In the genomic region with DNA sequence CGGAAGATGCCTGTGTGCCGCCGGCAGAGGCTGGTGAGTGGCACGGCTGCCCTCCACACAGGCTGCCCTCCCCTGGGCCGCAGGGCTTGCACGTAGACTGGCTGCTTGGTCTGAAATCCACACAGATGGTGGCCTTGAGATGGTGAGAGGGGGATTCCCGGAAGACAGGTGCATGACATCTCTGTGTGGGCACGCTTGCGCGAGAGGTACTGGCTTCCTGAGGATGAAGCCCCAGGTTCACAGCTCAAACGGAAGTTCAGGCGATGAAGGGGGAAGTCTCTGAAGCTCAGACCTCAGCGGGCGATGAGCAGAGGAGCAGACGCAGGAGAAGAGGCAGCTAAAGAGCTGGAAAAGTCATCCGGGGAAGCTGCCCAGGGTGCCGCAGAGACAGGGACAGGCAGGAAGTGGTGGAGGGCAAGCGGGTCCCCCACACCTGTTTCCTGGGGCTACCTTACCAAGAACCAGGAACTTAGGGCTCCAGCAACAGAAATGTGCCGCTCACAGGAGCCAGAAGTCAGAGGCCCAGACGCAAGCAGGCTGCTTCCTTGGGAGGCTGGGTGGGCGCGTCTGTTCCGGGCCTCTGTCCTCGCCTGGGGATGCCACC, we compare ENCODE assay signal across 9 cellular contexts.
DNase-seq lines count a peak whose midpoint lies in the region; ATAC-seq and TF ChIP-seq lines count a peak whose summit lies in the region.
"Had no signal": no experiment of that assay in that cellular context is flagged by ENCODE, and none has a peak within 500 bp of the region (broad histone marks: within the 10 kb centered on the region; RNA-seq: fewer than 3 reads in every experiment).

No MANE protein-coding gene starts in this region.

- ATAC-seq in GM21515 (IDR thresholded peaks at IDR 0.05; ENCODE audit: unreplicated experiment), result no peak
- ATAC-seq: foreskin keratinocyte had no signal

- H3K4me3 ChIP-seq in skin epidermis, result peak overlapping the region in 1 of 7 experiments; percentile 2

- peak overlapping the region in 15 of 21 experiments; percentile 2 to 87 (median 63) for H3K27ac ChIP-seq in skin epidermis
- no peak overlapping the region for H3K27ac ChIP-seq in substantia nigra (ENCODE audit: low read depth, low read length, poor library complexity, severe bottlenecking)
- H3K27ac ChIP-seq: foreskin keratinocyte had no signal

- DNase-seq in NAMALWA (ENCODE audit: low spot score) (peak; percentile 37), substantia nigra (lab: John Stamatoyannopoulos, UW) (no peak), 8988T (no peak), Ammon's horn (ENCODE audit: low spot score) (no peak)
- DNase-seq in activated T-cell treated with anti-CD3 and anti-CD28 coated beads, Interleukin-2, amount 50 U/mL, for 48 hours, result peak; percentile 70 to 74
- DNase-seq: foreskin keratinocyte had no signal

- TF ChIP-seq POLR2A in GM10847 (IDR thresholded peaks at IDR 0.05; ENCODE audit: extremely low read depth, insufficient read length), result peak; percentile 45

Comparison
In these comparisons a context has a peak if more than half of its experiments do, and no peak if none do; other contexts are left out.
1. DNase-seq: peak in NAMALWA (single experiment) and activated T-cell treated with anti-CD3 and anti-CD28 coated beads, Interleukin-2, amount 50 U/mL, for 48 hours (2 of 2); none in substantia nigra (0 of 49), 8988T (single experiment) and Ammon's horn (single experiment).